Comparison of ENCODE assay signal across 11 cellular contexts in the genomic region with DNA sequence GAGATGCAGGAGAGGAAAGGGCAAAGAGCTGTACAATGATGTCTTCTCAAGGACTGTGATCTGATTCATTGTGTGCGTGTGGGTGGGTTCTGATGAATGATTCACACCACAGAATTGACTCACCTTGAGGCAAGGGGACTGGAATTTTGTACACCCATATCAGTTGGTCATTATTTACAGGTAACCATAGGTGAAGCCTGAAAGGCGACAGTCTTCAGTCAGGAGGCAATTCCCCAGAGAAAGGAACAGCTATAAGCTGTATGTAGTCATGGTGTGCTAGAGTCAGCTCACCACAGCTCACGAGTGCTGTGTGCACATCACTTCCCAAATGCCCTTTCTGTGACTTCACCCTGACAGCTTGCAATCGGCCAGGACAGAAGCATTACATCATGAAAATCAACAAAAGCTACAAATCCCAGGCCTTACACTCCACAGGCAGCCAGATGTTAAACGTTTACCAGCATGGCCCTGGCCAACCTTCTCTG.
DNase-seq lines count a peak whose midpoint lies in the region; ATAC-seq and TF ChIP-seq lines count a peak whose summit lies in the region.
"Had no signal": no experiment of that assay in that cellular context is flagged by ENCODE, and none has a peak within 500 bp of the region (broad histone marks: within the 10 kb centered on the region; RNA-seq: fewer than 3 reads in every experiment).

No MANE protein-coding gene starts in this region.

- intact Hi-C loops in sciatic nerve (cut with DNase I), result no loop called here

- peaks cover 13% of the 10 kb centered on the region for H3K36me3 Mint-ChIP-seq in nephron progenitor cell (ENCODE audit: low read depth)

- no peak overlapping the region for H3K27ac ChIP-seq in liver (ENCODE audit: low read depth in 1 of 2, low read length in 2 of 2)

- H3K4me3 Mint-ChIP-seq in nephron progenitor cell, result no peak overlapping the region

- H3K4me1 Mint-ChIP-seq in nephron progenitor cell, result peaks cover 27% of the 10 kb centered on the region

- whole genome bisulfite sequencing in liver, result 60% methylated on average over 5 of the region's 5 CpGs

- peaks cover 17% of the 10 kb centered on the region for H3K9me3 Mint-ChIP-seq in nephron progenitor cell

- no peak overlapping the region for H3K9ac ChIP-seq in liver (ENCODE audit: low read depth in 1 of 2, low read length in 2 of 2)

- H3K4me3 ChIP-seq in liver (ENCODE audit: low read depth in 1 of 3, low read length in 3 of 3), result no peak overlapping the region

- peaks cover 11% of the 10 kb centered on the region for H3K27me3 Mint-ChIP-seq in nephron progenitor cell (ENCODE audit: low read depth, poor library complexity)

- ATAC-seq in HG02759 (IDR thresholded peaks at IDR 0.05; ENCODE audit: unreplicated experiment) (peak; percentile 67), sciatic nerve (no peak), GM21576 (IDR thresholded peaks at IDR 0.05; ENCODE audit: unreplicated experiment) (no peak)

- TF ChIP-seq CTCF in liver (IDR thresholded peaks at IDR 0.05; ENCODE audit: low read depth, low read length, missing input control) (no peak), nephron progenitor cell (IDR thresholded peaks at IDR 0.05) (no peak)

- H3K27ac Mint-ChIP-seq in nephron progenitor cell, result no peak overlapping the region

- H3K4me1 ChIP-seq in liver (ENCODE audit: control insufficient read depth in 4 of 4, insufficient read depth in 4 of 4, low read length in 3 of 4), result peaks cover 0 to 5% (median 0%) of the 10 kb centered on the region in 4 donors

- no peaks in the 10 kb centered on the region for H3K27me3 ChIP-seq in liver (ENCODE audit: control insufficient read depth in 4 of 4, insufficient read depth in 4 of 4, low read length in 3 of 4)

- TF ChIP-seq RAD21 in liver (IDR thresholded peaks at IDR 0.05), result peak in 1 of 2 donors; percentile 34

- DNase-seq in COLO668 (lab: John Stamatoyannopoulos, UW; ENCODE audit: unreplicated experiment) (peak; percentile 5), activated T-cell treated with anti-CD3 and anti-CD28 coated beads for 48 hours (ENCODE audit: low read depth) (peak; percentile 39), nephron progenitor cell (no peak), sciatic nerve (ENCODE audit: low spot score) (no peak)
- DNase-seq in effector CD4-positive, alpha-beta T cell, result no peak
- DNase-seq: GF-D8, RPMI8226, substantia nigra had no signal

- no peaks in the 10 kb centered on the region for H3K9me3 ChIP-seq in liver (ENCODE audit: control insufficient read depth in 4 of 4, low read length in 3 of 4)

- no peaks in the 10 kb centered on the region for H3K36me3 ChIP-seq in liver (ENCODE audit: control insufficient read depth in 4 of 4, insufficient read depth in 3 of 4, low read depth in 1 of 4, low read length in 3 of 4)

TF ChIP-seq in liver, 16 proteins besides CTCF, POLR2A, EP300 and RAD21:
- TF ChIP-seq HNF4G (IDR thresholded peaks at IDR 0.05), result no peak
- TF ChIP-seq FOXA2 (IDR thresholded peaks at IDR 0.05), result peak; percentile 29
- peak in 1 of 2 donors; percentile 41 for TF ChIP-seq HNF4A (conservative IDR thresholded peaks at IDR 0.05)
- TF ChIP-seq YY1 (IDR thresholded peaks at IDR 0.05), result peak; percentile 57
- TF ChIP-seq JUND (IDR thresholded peaks at IDR 0.05), result peak in 1 of 2 donors; percentile 40
- peak in 1 of 2 donors; percentile 75 for TF ChIP-seq RXRA (IDR thresholded peaks at IDR 0.05)
- no peak for TF ChIP-seq EGR1 (IDR thresholded peaks at IDR 0.05; ENCODE audit: low read depth in 2 of 2)

Comparison
In these comparisons a context has a peak if more than half of its experiments do, and no peak if none do; other contexts are left out.
1. DNase-seq: peak in COLO668 (single experiment) and activated T-cell treated with anti-CD3 and anti-CD28 coated beads for 48 hours (single experiment); none in nephron progenitor cell (single experiment), sciatic nerve (single experiment) and effector CD4-positive, alpha-beta T cell (single experiment).